In genomic region chr18:6949800-6950586, GRCh38 we compare ENCODE assay signal across 16 cellular contexts.
"Had no signal": no experiment of that assay in that cellular context is flagged by ENCODE, and none has a peak within 500 bp of the region (broad histone marks: within the 10 kb centered on the region; RNA-seq: fewer than 3 reads in every experiment).

No MANE protein-coding gene starts in this region.

- H3K9me3 ChIP-seq: breast epithelium, gastrocnemius medialis, heart right ventricle, tibial nerve had no signal

- H3K27me3 ChIP-seq: breast epithelium, gastrocnemius medialis, tibial nerve had no signal

- H3K27ac ChIP-seq: breast epithelium, gastrocnemius medialis, heart right ventricle, parathyroid adenoma, tibial nerve had no signal

- H3K4me1 ChIP-seq: breast epithelium, gastrocnemius medialis, heart right ventricle, parathyroid adenoma, tibial nerve had no signal

- H3K9ac ChIP-seq: parathyroid adenoma had no signal

- H3K4me3 ChIP-seq: breast epithelium, gastrocnemius medialis, heart right ventricle, lung, tibial nerve had no signal

- DNase-seq: activated CD4-positive, CD25-positive, alpha-beta regulatory T cell treated with anti-CD3 and anti-CD28 coated beads, Interleukin-2, amount 50 U/mL, for 72 hours; activated naive CD4-positive, alpha-beta T cell treated with Interleukin-2 at 50 U/mL for 16 hours; activated T-cell treated with anti-CD3 and anti-CD28 coated beads for 4 hours; aorta; cerebellar nuclear complex; gastrocnemius medialis; heart right ventricle; left cardiac atrium; midbrain; naive B cell; T-helper 9 cell had no signal

- H3K36me3 ChIP-seq: breast epithelium, gastrocnemius medialis, heart right ventricle, tibial nerve had no signal

- ATAC-seq: gastrocnemius medialis; heart right ventricle; left cardiac atrium; stimulated activated effector memory CD8-positive, alpha-beta T cell treated with anti-CD3 and anti-CD28 coated beads, Interleukin-12 subunit alpha, Interleukin-12 subunit beta, amount 100 ng/mL, for 72 hours had no signal
